7 cellular contexts compared by ENCODE assay signal in the genomic region with DNA sequence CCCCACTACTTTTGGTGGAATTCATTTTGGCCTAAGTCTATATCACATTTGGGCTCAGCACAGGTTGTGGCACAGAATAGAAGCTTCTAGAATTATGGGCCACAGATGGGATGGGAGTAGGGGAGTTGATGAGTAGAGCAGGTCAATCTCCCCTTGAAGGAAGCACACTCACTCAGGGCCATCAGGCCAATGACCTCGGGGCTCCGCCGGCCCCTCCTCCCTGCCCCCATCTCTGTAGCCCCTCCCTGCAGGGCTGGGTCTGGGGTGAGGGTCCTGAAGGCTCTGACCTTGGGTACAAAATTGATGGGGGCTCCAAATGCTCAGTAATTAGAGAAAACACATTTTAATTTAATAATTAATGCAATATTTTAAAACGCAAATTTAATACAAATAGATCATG. TPM values are rescaled to one million over a fixed set of nuclear protein-coding genes. Genes with fewer than 3 reads are reported as not detected.
"Had no signal": no experiment of that assay in that cellular context is flagged by ENCODE, and none has a peak within 500 bp of the region (broad histone marks: within the 10 kb centered on the region; RNA-seq: fewer than 3 reads in every experiment).

No MANE protein-coding gene starts in this region.

RNA-seq across cellular contexts. Expression of a gene that starts 3.3 kb away (rescaled TPM):
- total RNA-seq: GM23248, GM23338, H1, H4, H7, H9, HFFc6 had no signal
- polyA plus RNA-seq: GM23248, H1 had no signal
